In the genomic region with DNA sequence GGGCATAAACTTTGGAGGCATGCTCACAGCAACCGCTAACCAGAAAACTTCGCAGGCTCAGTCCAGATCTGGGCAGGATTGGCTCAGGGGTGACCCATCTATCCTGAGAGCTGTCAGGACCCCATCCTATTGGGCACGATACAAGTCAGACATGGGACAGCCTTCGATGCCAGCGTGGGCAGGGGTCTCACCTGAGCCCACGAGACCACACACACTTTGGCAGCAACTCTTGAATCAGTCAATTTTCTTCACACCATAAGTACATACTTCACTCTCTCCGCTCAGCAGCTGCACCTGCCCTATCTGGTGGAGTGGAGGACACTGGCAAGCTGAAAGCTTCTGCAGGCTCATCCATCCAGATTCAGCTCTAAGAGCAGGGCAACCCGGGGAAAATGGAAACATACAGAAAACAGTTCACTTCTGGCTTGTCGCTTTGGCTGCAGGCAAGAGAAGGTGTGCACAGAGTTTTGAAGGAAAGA, we compare ENCODE assay signal across 15 cellular contexts. TPM values are rescaled to one million over a fixed set of nuclear protein-coding genes. Genes with fewer than 3 reads are reported as not detected.
DNase-seq lines count a peak whose midpoint lies in the region; ATAC-seq and TF ChIP-seq lines count a peak whose summit lies in the region.
"Had no signal": no experiment of that assay in that cellular context is flagged by ENCODE, and none has a peak within 500 bp of the region (broad histone marks: within the 10 kb centered on the region; RNA-seq: fewer than 3 reads in every experiment).

No MANE protein-coding gene starts in this region.

- H3K4me3 Mint-ChIP-seq in H9 (no peak overlapping the region), glutamatergic neuron (ENCODE audit: unreplicated experiment) (no peak overlapping the region)

- no peak overlapping the region for H3K18ac ChIP-seq in H9 (ENCODE audit: insufficient read length, low read depth, low read length)

- WGBS in gastroesophageal sphincter (ENCODE audit: low coverage in 1 of 2), 2 donors: 14 to 92% methylated on average over 2 to 5 of the region's 9 CpGs
- no CpG with 5 or more reads among the region's 9 CpGs for WGBS in H9 (ENCODE audit: extremely low coverage, insufficient read length, low lambda C conversion rate)

- no peak for ATAC-seq in gastroesophageal sphincter

- H3K9me3 ChIP-seq in gastroesophageal sphincter (peaks cover 0 to 8% (median 0%) of the 10 kb centered on the region in 3 donors), skeletal muscle tissue (ENCODE audit: control insufficient read depth in 3 of 3, low read length in 3 of 3) (peaks cover 0 to 3% (median 0%) of the 10 kb centered on the region in 3 donors), H9 (ENCODE audit: control insufficient read depth, low read depth, low read length) (no peaks in the 10 kb centered on the region)

- H2AK5ac ChIP-seq in H9 (ENCODE audit: insufficient read length, low read length): no peak overlapping the region

- no peak overlapping the region for H3T11ph ChIP-seq in H9 (ENCODE audit: low read length)

- peaks cover 0 to 52% (median 5%) of the 10 kb centered on the region in 3 donors for H3K4me1 ChIP-seq in gastroesophageal sphincter
- peaks cover 37 to 60% (median 46%) of the 10 kb centered on the region in 3 donors for H3K4me1 ChIP-seq in skeletal muscle tissue (ENCODE audit: control insufficient read depth in 3 of 3, insufficient read depth in 3 of 3, low read length in 3 of 3)
- H3K4me1 ChIP-seq in H9 (ENCODE audit: insufficient read depth, low read length): no peaks in the 10 kb centered on the region

- peaks cover 0 to 6% (median 6%) of the 10 kb centered on the region in 3 experiments; a peak in 3 of 7 replicates for H3K36me3 Mint-ChIP-seq in H9 (ENCODE audit: insufficient read depth in 1 of 3, low read depth in 3 of 3)
- H3K36me3 Mint-ChIP-seq in glutamatergic neuron (ENCODE audit: unreplicated experiment): peaks cover 9% of the 10 kb centered on the region
- H3K36me3 Mint-ChIP-seq: CD8-positive, alpha-beta memory T cell had no signal

- H3K23ac ChIP-seq in H9 (ENCODE audit: insufficient read length, low read depth, low read length): no peak overlapping the region

- TF ChIP-seq CTCF in gastroesophageal sphincter (IDR thresholded peaks at IDR 0.05) (no peak), H9 (conservative IDR thresholded peaks at IDR 0.05) (no peak), glutamatergic neuron (IDR thresholded peaks at IDR 0.05; ENCODE audit: partially characterized antibody, unreplicated experiment) (no peak)

- H3K56ac ChIP-seq in H9 (ENCODE audit: insufficient read length, low read depth, low read length): no peak overlapping the region

- H4K20me1 ChIP-seq in H9 (ENCODE audit: control insufficient read depth, insufficient read depth, insufficient read length): no peaks in the 10 kb centered on the region

- TF ChIP-seq POLR2A in gastroesophageal sphincter (IDR thresholded peaks at IDR 0.05): no peak

- H3K23me2 ChIP-seq in H9 (ENCODE audit: insufficient read length, low read depth, low read length, poor library complexity, severe bottlenecking): no peaks in the 10 kb centered on the region

- no peak overlapping the region for H2BK12ac ChIP-seq in H9 (ENCODE audit: insufficient read length, low read depth, low read length)

- no peak overlapping the region for H2BK20ac ChIP-seq in H9 (ENCODE audit: low read depth, low read length, poor library complexity, severe bottlenecking)

- no peak overlapping the region for H2AFZ ChIP-seq in H9 (ENCODE audit: low read length)

- H3K4me3 ChIP-seq in gastroesophageal sphincter (no peak overlapping the region), skeletal muscle tissue (ENCODE audit: low read length in 3 of 3) (peak overlapping the region; percentile 46 to 50 (median 49))

- no peaks in the 10 kb centered on the region for H3K27me3 ChIP-seq in gastroesophageal sphincter
- no peaks in the 10 kb centered on the region for H3K27me3 ChIP-seq in skeletal muscle tissue (ENCODE audit: control insufficient read depth in 3 of 3, insufficient read depth in 3 of 3, low read length in 3 of 3)
- H3K27me3 ChIP-seq in H9 (ENCODE audit: insufficient read depth, low read length): no peaks in the 10 kb centered on the region; the same call in 1 of the 2 replicates

- H3K9ac ChIP-seq in skeletal muscle tissue (ENCODE audit: low read depth in 1 of 3, low read length in 3 of 3) (peak overlapping the region; percentile 39 to 65 (median 47)), H9 (ENCODE audit: extremely low read depth, insufficient read length, low read length) (no peak overlapping the region)

- H3K79me1 ChIP-seq in H9 (ENCODE audit: insufficient read depth, low read depth, low read length, poor library complexity, severe bottlenecking): no peaks in the 10 kb centered on the region

- H3K27ac Mint-ChIP-seq in H9 (no peak overlapping the region), glutamatergic neuron (ENCODE audit: unreplicated experiment) (no peak overlapping the region)
- H3K27ac Mint-ChIP-seq: CD8-positive, alpha-beta memory T cell had no signal

- H3K36me3 ChIP-seq in gastroesophageal sphincter: no peaks in the 10 kb centered on the region
- no peaks in the 10 kb centered on the region for H3K36me3 ChIP-seq in skeletal muscle tissue (ENCODE audit: control insufficient read depth in 3 of 3, insufficient read depth in 3 of 3, low read length in 3 of 3)

- DNase-seq in DMS153 (lab: John Stamatoyannopoulos, UW) (peak; percentile 18), DMS153 treated with DMSO at 0.1 percent for 48 hours (lab: John Stamatoyannopoulos, UW; ENCODE audit: unreplicated experiment) (no peak), NCI-H2196 treated with DMSO at 0.1 percent for 48 hours (lab: John Stamatoyannopoulos, UW; ENCODE audit: unreplicated experiment) (peak; percentile 24), NOMO-1 (lab: John Stamatoyannopoulos, UW; ENCODE audit: unreplicated experiment in 2 of 2) (no peak), H9 (no peak), glutamatergic neuron (no peak)
- DNase-seq: 8988T; activated CD4-positive, CD25-positive, alpha-beta regulatory T cell; activated naive CD4-positive, alpha-beta T cell; CD8-positive, alpha-beta memory T cell; HCEC 1CT; stimulated activated CD4-positive, alpha-beta T cell treated with anti-CD3 and anti-CD28 coated beads, Interleukin-4, amount 100 ng/mL, for 1 hour; SW 1271 had no signal

- H3K27ac ChIP-seq in gastroesophageal sphincter (peak overlapping the region in 3 of 4 donors; percentile 34 to 69 (median 53)), skeletal muscle tissue (ENCODE audit: low read depth, low read length) (peak overlapping the region; percentile 65), H9 (ENCODE audit: insufficient read length, low read depth, low read length) (no peak overlapping the region)

- H4K8ac ChIP-seq in H9 (replicated peaks; ENCODE audit: insufficient read length, low read depth, low read length): no peak overlapping the region

- no peak overlapping the region for H2BK120ac ChIP-seq in H9 (ENCODE audit: low read depth, low read length, poor library complexity, severe bottlenecking)

- no peak overlapping the region for H3K4ac ChIP-seq in H9 (ENCODE audit: low read depth, low read length)

- H3K14ac ChIP-seq in H9 (ENCODE audit: insufficient read depth, low read length): no peak overlapping the region

- H3K27me3 Mint-ChIP-seq in H9 (ENCODE audit: low read depth) (peaks cover 21% of the 10 kb centered on the region), glutamatergic neuron (ENCODE audit: unreplicated experiment) (peaks cover 9% of the 10 kb centered on the region)
- H3K27me3 Mint-ChIP-seq: CD8-positive, alpha-beta memory T cell had no signal

- no peak overlapping the region for H4K91ac ChIP-seq in H9 (ENCODE audit: insufficient read length, low read depth, low read length)

- H3K4me1 Mint-ChIP-seq in H9 (peaks cover 8 to 11% of the 10 kb centered on the region in 2 experiments), glutamatergic neuron (ENCODE audit: low read depth, unreplicated experiment) (peaks cover 14% of the 10 kb centered on the region)
- H3K4me1 Mint-ChIP-seq: CD8-positive, alpha-beta memory T cell had no signal

- H2BK5ac ChIP-seq in H9 (ENCODE audit: insufficient read length, low read length): no peak overlapping the region

- no peak overlapping the region for H2BK15ac ChIP-seq in H9 (ENCODE audit: low read depth, low read length)

- H3K79me2 ChIP-seq in H9 (ENCODE audit: insufficient read depth, low read length): no peaks in the 10 kb centered on the region

- no peak overlapping the region for H3K4me2 ChIP-seq in H9 (ENCODE audit: insufficient read depth, insufficient read length, low read length)

- peaks cover 11 to 12% of the 10 kb centered on the region in 2 experiments for H3K9me3 Mint-ChIP-seq in H9
- no peaks in the 10 kb centered on the region for H3K9me3 Mint-ChIP-seq in glutamatergic neuron (ENCODE audit: unreplicated experiment)

- H4K5ac ChIP-seq in H9 (ENCODE audit: insufficient read length, low read depth, low read length): no peak overlapping the region

- no peak for TF ChIP-seq EP300 in gastroesophageal sphincter (IDR thresholded peaks at IDR 0.05)

RNA-seq across cellular contexts. Expression of gene ZFHX3, which starts 48.3 kb away (rescaled TPM):
- 10 to 100 TPM; 24.0 to 47.1 (median 29.5) TPM for total RNA-seq in gastroesophageal sphincter
- total RNA-seq in skeletal muscle tissue: 8.9 TPM
- total RNA-seq in H9 (2021): 1.1 and 1.5 TPM in 2 replicates
- total RNA-seq in glutamatergic neuron (ENCODE audit: unreplicated experiment): 6.8 TPM

Comparison
In these comparisons a context has a peak if more than half of its experiments do, and no peak if none do; other contexts are left out.
1. DNase-seq: peak in DMS153 (single experiment) and NCI-H2196 treated with DMSO at 0.1 percent for 48 hours (single experiment); none in DMS153 treated with DMSO at 0.1 percent for 48 hours (single experiment), NOMO-1 (0 of 2), H9 (single experiment) and glutamatergic neuron (single experiment).
2. H3K4me3 ChIP-seq: peak in skeletal muscle tissue (3 of 3); none in gastroesophageal sphincter (0 of 2).